26 cellular contexts compared by ENCODE assay signal in the genomic region with DNA sequence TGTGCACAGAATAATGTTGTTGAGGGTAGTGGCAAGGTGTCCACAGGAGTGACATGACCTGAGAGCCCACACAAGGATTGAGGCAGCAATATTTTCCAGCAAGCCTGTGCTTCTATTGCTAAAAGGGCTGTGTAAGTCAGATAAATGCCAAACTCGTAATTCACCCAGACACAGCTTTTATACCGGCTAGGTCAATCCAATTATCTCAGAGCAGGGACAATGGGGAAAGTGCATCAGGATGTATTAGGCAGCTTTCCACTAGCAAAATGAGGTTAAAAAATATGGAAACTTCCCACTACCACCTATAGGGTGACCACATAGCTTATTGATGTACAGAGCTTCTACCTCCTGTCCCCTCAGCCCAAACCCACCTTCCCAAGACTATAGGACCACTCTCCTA. TPM values are rescaled to one million over a fixed set of nuclear protein-coding genes. Genes with fewer than 3 reads are reported as not detected.
"Had no signal": no experiment of that assay in that cellular context is flagged by ENCODE, and none has a peak within 500 bp of the region (broad histone marks: within the 10 kb centered on the region; RNA-seq: fewer than 3 reads in every experiment).

No MANE protein-coding gene starts in this region.

- DNase-seq: activated CD4-positive, alpha-beta T cell treated with anti-CD3 and anti-CD28 coated beads, Interleukin-2, amount 10 ng/mL, durations not matched to agents 24 days and 14 days; activated CD4-positive, alpha-beta T cell treated with anti-CD3 and anti-CD28 coated beads, Interleukin-2, amount 50 U/mL, for 48 hours; activated CD8-positive, alpha-beta T cell treated with anti-CD3 and anti-CD28 coated beads, Interleukin-2, amount 10 ng/mL, durations not matched to agents 7 days and 5 days; activated gamma-delta T cell treated with Interleukin-2 at 50 U/mL for 16 hours; activated naive CD4-positive, alpha-beta T cell treated with anti-CD3 and anti-CD28 coated beads for 36 hours; activated naive CD8-positive, alpha-beta T cell treated with anti-CD3 and anti-CD28 coated beads, Interleukin-2, amount 50 U/mL, for 24 hours; activated T-cell treated with anti-CD3 and anti-CD28 coated beads, Interleukin-2, amount 50 U/mL, for 24 hours; anterior cingulate cortex; caudate nucleus; cerebellar nuclear complex; NCI-H1092 treated with DMSO at 0.1 percent for 48 hours; NCI-H1417; NCI-H146; NCI-H187 treated with DMSO at 0.1 percent for 48 hours; NCI-H2081; NCI-H2171 treated with DMSO at 0.1 percent for 48 hours; NCI-H345; NCI-H524 treated with DMSO at 0.1 percent for 48 hours; NCI-H748 treated with DMSO at 0.1 percent for 48 hours; NK-92 treated with Interleukin-12 subunit alpha and Interleukin-12 subunit beta, amount 100 ng/mL, for 24 hours; PC-3; Peyer's patch; RPMI8226; SHP77 treated with DMSO at 0.1 percent for 48 hours; T1000 had no signal

- ATAC-seq: activated CD8-positive, alpha-beta T cell treated with anti-CD3 and anti-CD28 coated beads, Interleukin-2, amount 10 ng/mL, durations not matched to agents 7 days and 5 days; activated naive CD8-positive, alpha-beta T cell treated with anti-CD3 and anti-CD28 coated beads, Interleukin-2, amount 50 U/mL, for 24 hours; K562; PC-3 had no signal

RNA-seq across cellular contexts. Expression of a gene that starts 34.8 kb away (rescaled TPM):
- polyA plus RNA-seq: K562 had no signal

RNA-seq across cellular contexts. Expression of a gene that starts 56.9 kb away (rescaled TPM):
- polyA plus RNA-seq: K562 had no signal
